In the genomic region with DNA sequence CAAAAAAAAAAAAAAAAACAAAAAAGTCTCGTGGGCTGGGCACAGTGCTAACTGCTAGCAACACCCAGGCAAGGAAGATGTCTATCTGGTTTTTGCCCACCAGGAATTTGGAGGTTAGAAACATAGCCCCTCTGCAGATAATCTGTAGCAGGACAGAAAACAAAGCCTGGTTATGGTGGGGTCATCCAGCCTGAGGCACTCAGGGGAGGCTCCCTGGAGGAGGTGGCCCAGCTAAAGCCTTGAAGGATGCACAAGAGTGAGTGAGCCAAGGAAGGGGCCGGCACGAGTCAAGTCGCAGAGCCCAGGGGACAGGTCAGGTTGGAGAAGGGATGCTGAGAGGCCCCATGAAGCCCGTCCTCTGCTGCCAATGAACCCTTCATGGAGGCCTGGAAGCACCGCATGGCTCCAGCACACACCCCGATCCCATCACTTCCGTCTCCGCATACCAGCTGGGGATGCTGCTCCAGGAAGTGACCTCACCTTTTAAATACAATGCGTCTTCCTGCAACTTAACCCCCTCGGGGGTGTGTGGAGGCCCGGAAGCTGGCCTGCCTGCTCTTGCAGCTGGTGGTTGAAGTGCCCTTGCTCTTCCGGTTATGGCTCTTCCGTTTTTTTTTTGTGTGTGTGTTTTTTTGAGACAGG, we compare ENCODE assay signal across 10 cellular contexts.
DNase-seq lines count a peak whose midpoint lies in the region; ATAC-seq and TF ChIP-seq lines count a peak whose summit lies in the region.
"Had no signal": no experiment of that assay in that cellular context is flagged by ENCODE, and none has a peak within 500 bp of the region (broad histone marks: within the 10 kb centered on the region; RNA-seq: fewer than 3 reads in every experiment).

No MANE protein-coding gene starts in this region.

- in situ Hi-C loops in KBM-7 (cut with MboI; ENCODE audit: low pct_unique_long_range_greater_than_20kb, low sequenced_read_pairs): no loop called here

- no peak overlapping the region for H3K4me3 ChIP-seq in adrenal gland

- H3K4me3 Mint-ChIP-seq in activated T-helper 2 cell treated with anti-CD3 and anti-CD28 coated beads, Interferon-gamma antibody, Interleukin-2, Interleukin-4, amounts not matched to agents 10 μg/mL and 5 μg/mL and 100 μg/mL, durations not matched to agents 14 hours and 24 hours and 36 hours (ENCODE audit: low read depth): no peak overlapping the region

- H3K9me3 ChIP-seq in adrenal gland (replicated peaks in 1 of 3): no peaks in the 10 kb centered on the region

- TF ChIP-seq POLR2A in adrenal gland (IDR thresholded peaks at IDR 0.05): no peak
- TF ChIP-seq POLR2A in GM18505 (IDR thresholded peaks at IDR 0.05; ENCODE audit: borderline replicate concordance, extremely low read depth, insufficient read depth, insufficient read length): no peak

- H3K27me3 Mint-ChIP-seq in activated T-helper 2 cell treated with anti-CD3 and anti-CD28 coated beads, Interferon-gamma antibody, Interleukin-2, Interleukin-4, amounts not matched to agents 10 μg/mL and 5 μg/mL and 100 μg/mL, durations not matched to agents 14 hours and 24 hours and 36 hours (ENCODE audit: low read depth): no peaks in the 10 kb centered on the region

- no peaks in the 10 kb centered on the region for H3K9me3 Mint-ChIP-seq in activated T-helper 2 cell treated with anti-CD3 and anti-CD28 coated beads, Interferon-gamma antibody, Interleukin-2, Interleukin-4, amounts not matched to agents 10 μg/mL and 5 μg/mL and 100 μg/mL, durations not matched to agents 14 hours and 24 hours and 36 hours

- H3K27ac Mint-ChIP-seq in activated T-helper 2 cell treated with anti-CD3 and anti-CD28 coated beads, Interferon-gamma antibody, Interleukin-2, Interleukin-4, amounts not matched to agents 10 μg/mL and 5 μg/mL and 100 μg/mL, durations not matched to agents 14 hours and 24 hours and 36 hours: peak overlapping the region; percentile 17

- no peak for TF ChIP-seq CTCF in adrenal gland (IDR thresholded peaks at IDR 0.05)

- H3K27me3 ChIP-seq in adrenal gland: peaks cover 15% of the 10 kb centered on the region

- no peak for ATAC-seq in GM18505 (IDR thresholded peaks at IDR 0.05; ENCODE audit: unreplicated experiment)

- peak; percentile 39 for DNase-seq in activated CD4-positive, alpha-beta T cell treated with anti-CD3 and anti-CD28 coated beads for 48 hours
- DNase-seq in activated CD4-positive, alpha-beta T cell treated with anti-CD3 and anti-CD28 coated beads for 4 hours: no peak
- DNase-seq in KBM-7: peak; percentile 48
- DNase-seq in activated T-helper 2 cell treated with anti-CD3 and anti-CD28 coated beads, Interferon-gamma antibody, Interleukin-2, Interleukin-4, amounts not matched to agents 10 μg/mL and 5 μg/mL and 100 μg/mL, durations not matched to agents 14 hours and 24 hours and 36 hours (ENCODE audit: low spot score): peak; percentile 31
- DNase-seq in pulmonary artery endothelial cell (ENCODE audit: low read depth, low spot score): peak; percentile 60
- DNase-seq in SW480 (ENCODE audit: low spot score): no peak
- no peak for DNase-seq in adrenal gland
- DNase-seq: kidney had no signal

- H3K4me1 ChIP-seq in adrenal gland (replicated peaks in 1 of 2): no peaks in the 10 kb centered on the region

- peaks cover 6% of the 10 kb centered on the region for H3K4me1 Mint-ChIP-seq in activated T-helper 2 cell treated with anti-CD3 and anti-CD28 coated beads, Interferon-gamma antibody, Interleukin-2, Interleukin-4, amounts not matched to agents 10 μg/mL and 5 μg/mL and 100 μg/mL, durations not matched to agents 14 hours and 24 hours and 36 hours (ENCODE audit: low read depth)

- no peak overlapping the region for H3K27ac ChIP-seq in adrenal gland
- H3K27ac ChIP-seq: epithelial cell of prostate had no signal

- H3K36me3 Mint-ChIP-seq in activated T-helper 2 cell treated with anti-CD3 and anti-CD28 coated beads, Interferon-gamma antibody, Interleukin-2, Interleukin-4, amounts not matched to agents 10 μg/mL and 5 μg/mL and 100 μg/mL, durations not matched to agents 14 hours and 24 hours and 36 hours (ENCODE audit: low read depth): no peaks in the 10 kb centered on the region

- no peaks in the 10 kb centered on the region for H3K36me3 ChIP-seq in adrenal gland (replicated peaks in 1 of 2)

- 56 to 67% (median 62%) methylated on average over 13 to 14 of the region's 14 CpGs for WGBS in adrenal gland, 4 donors

- intact Hi-C loops in activated T-helper 2 cell treated with anti-CD3 and anti-CD28 coated beads, Interferon-gamma antibody, Interleukin-2, Interleukin-4, amounts not matched to agents 10 μg/mL and 5 μg/mL and 100 μg/mL, durations not matched to agents 14 hours and 24 hours and 36 hours (cut with micrococcal nuclease): no loop called here
- intact Hi-C loops in adrenal gland (cut with DNase I): no loop called here

Comparison
In these comparisons a context has a peak if more than half of its experiments do, and no peak if none do; other contexts are left out.
1. DNase-seq: peak in activated CD4-positive, alpha-beta T cell treated with anti-CD3 and anti-CD28 coated beads for 48 hours (single experiment), KBM-7 (single experiment), activated T-helper 2 cell treated with anti-CD3 and anti-CD28 coated beads, Interferon-gamma antibody, Interleukin-2, Interleukin-4, amounts not matched to agents 10 μg/mL and 5 μg/mL and 100 μg/mL, durations not matched to agents 14 hours and 24 hours and 36 hours (single experiment) and pulmonary artery endothelial cell (single experiment); none in activated CD4-positive, alpha-beta T cell treated with anti-CD3 and anti-CD28 coated beads for 4 hours (0 of 2), SW480 (single experiment) and adrenal gland (0 of 7).